ENCODE assay signal across 9 cellular contexts in the genomic region with DNA sequence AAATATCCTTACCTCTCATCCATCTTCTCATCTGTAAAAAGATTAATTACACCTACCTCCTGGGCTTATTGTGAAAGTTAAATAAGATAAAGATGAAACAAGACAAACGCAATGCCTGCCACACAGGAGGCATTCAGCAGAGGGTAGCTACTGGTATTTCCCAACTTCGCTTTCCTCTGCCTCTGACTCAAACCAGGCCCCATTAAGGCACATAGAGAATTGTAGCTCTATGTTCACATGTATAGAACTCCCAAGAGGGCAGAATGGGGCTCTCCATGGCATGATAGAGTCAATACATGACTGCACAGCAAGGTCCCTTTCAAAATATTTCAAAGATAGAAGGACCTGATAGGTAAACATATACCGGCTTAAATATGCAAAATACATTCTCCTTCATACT. TPM values are rescaled to one million over a fixed set of nuclear protein-coding genes. Genes with fewer than 3 reads are reported as not detected.
A peak's percentile ranks its signal among the peaks of the same experiment; 100 is the strongest.
DNase-seq lines count a peak whose midpoint lies in the region; ATAC-seq, FAIRE-seq and TF ChIP-seq lines count a peak whose summit lies in the region.
"Had no signal": no experiment of that assay in that cellular context is flagged by ENCODE, and none has a peak within 500 bp of the region (broad histone marks: within the 10 kb centered on the region; RNA-seq: fewer than 3 reads in every experiment).

No MANE protein-coding gene starts in this region.

- no peaks in the 10 kb centered on the region for H3K36me3 ChIP-seq in muscle layer of duodenum (ENCODE audit: control insufficient read depth in 1 of 2, insufficient read depth in 2 of 2, low read length in 2 of 2)

- TF ChIP-seq CTCF in GM12864 (IDR thresholded peaks at IDR 0.05; ENCODE audit: low read depth, low read length, missing control alignments): no peak
- TF ChIP-seq CTCF in activated CD8-positive, alpha-beta T cell treated with anti-CD3 and anti-CD28 coated beads for 36 hours (IDR thresholded peaks at IDR 0.05): no peak

- H3K4me3 ChIP-seq in GM12864 (ENCODE audit: low read depth, low read length) (peak overlapping the region; percentile 80), muscle layer of duodenum (ENCODE audit: low read depth in 1 of 2, low read length in 2 of 2) (peak overlapping the region; percentile 78 to 86)

- peak overlapping the region; percentile 82 for H3K4me3 Mint-ChIP-seq in activated CD8-positive, alpha-beta T cell treated with anti-CD3 and anti-CD28 coated beads for 36 hours

- H3K27me3 Mint-ChIP-seq in activated CD8-positive, alpha-beta T cell treated with anti-CD3 and anti-CD28 coated beads for 36 hours: no peaks in the 10 kb centered on the region

- no peaks in the 10 kb centered on the region for H3K9me3 Mint-ChIP-seq in activated CD8-positive, alpha-beta T cell treated with anti-CD3 and anti-CD28 coated beads for 36 hours

- no peaks in the 10 kb centered on the region for H3K9me3 ChIP-seq in muscle layer of duodenum (ENCODE audit: control insufficient read depth in 1 of 2, low read length in 2 of 2)

- ATAC-seq in HG02678 (IDR thresholded peaks at IDR 0.05; ENCODE audit: unreplicated experiment): peak; percentile 24
- peak; percentile 27 for ATAC-seq in activated CD8-positive, alpha-beta T cell treated with anti-CD3 and anti-CD28 coated beads for 36 hours

- H3K27ac Mint-ChIP-seq in activated CD8-positive, alpha-beta T cell treated with anti-CD3 and anti-CD28 coated beads for 36 hours: peak overlapping the region; percentile 87

- no peak for FAIRE-seq in frontal cortex (lab: Jason Lieb, UNC)

- DNase-seq in GM12864 (ENCODE audit: low read depth) (no peak), D341Med (ENCODE audit: low spot score) (no peak), H4 (ENCODE audit: low spot score) (no peak), frontal cortex (ENCODE audit: low spot score in 2 of 2) (no peak)
- DNase-seq in activated CD8-positive, alpha-beta T cell treated with anti-CD3 and anti-CD28 coated beads for 36 hours: peak; percentile 48
- no peak for DNase-seq in activated CD4-positive, CD25-positive, alpha-beta regulatory T cell treated with anti-CD3 and anti-CD28 coated beads, Interleukin-2, amount 50 U/mL, for 72 hours

- peaks cover 25 to 28% of the 10 kb centered on the region in 2 donors for H3K4me1 ChIP-seq in muscle layer of duodenum (ENCODE audit: control insufficient read depth in 1 of 2, insufficient read depth in 2 of 2, low read length in 2 of 2)

- CTCF ChIA-PET in activated CD8-positive, alpha-beta T cell treated with anti-CD3 and anti-CD28 coated beads for 36 hours (lab: Charles Lee): interaction anchor here (0.8 to 9.0 kb wide), 9 partner anchors 8 to 130 kb away, joined by 3 to 92 read pairs (median 4); no protein-coding TSS in a partner anchor

- H3K27me3 ChIP-seq in muscle layer of duodenum (ENCODE audit: low read depth, low read length): no peaks in the 10 kb centered on the region

- H3K36me3 Mint-ChIP-seq in activated CD8-positive, alpha-beta T cell treated with anti-CD3 and anti-CD28 coated beads for 36 hours (ENCODE audit: low read depth): peaks cover 13% of the 10 kb centered on the region

- peaks cover 60% of the 10 kb centered on the region for H3K4me1 Mint-ChIP-seq in activated CD8-positive, alpha-beta T cell treated with anti-CD3 and anti-CD28 coated beads for 36 hours (ENCODE audit: low read depth)

- intact Hi-C loops in activated CD8-positive, alpha-beta T cell treated with anti-CD3 and anti-CD28 coated beads for 36 hours (cut with micrococcal nuclease): loop anchor here (2.0 to 5.0 kb wide), 2 partner anchors 41 to 84 kb away; no protein-coding TSS in a partner anchor

- H3K27ac ChIP-seq in muscle layer of duodenum (ENCODE audit: low read length): peak overlapping the region; percentile 70

- POLR2A ChIA-PET in activated CD8-positive, alpha-beta T cell treated with anti-CD3 and anti-CD28 coated beads for 36 hours (lab: Charles Lee): interaction anchor here (0.6 to 2.3 kb wide), 8 partner anchors 11 to 102 kb away, joined by 3 to 19 read pairs (median 3); a partner anchor contains a TSS

RNA-seq across cellular contexts. Expression of a gene that starts 1.4 kb away (rescaled TPM):
- 10 to 100 TPM; 18.5 to 19.0 TPM for total RNA-seq in activated CD8-positive, alpha-beta T cell treated with anti-CD3 and anti-CD28 coated beads for 36 hours
- total RNA-seq in H4 (2014; rRNA removed; shearing (Covaris generic)): 19.3 and 21.3 TPM in 2 replicates
- 30.6 TPM for total RNA-seq in frontal cortex

RNA-seq across cellular contexts. Expression of a gene that starts 15.3 kb away (rescaled TPM):
- total RNA-seq in activated CD8-positive, alpha-beta T cell treated with anti-CD3 and anti-CD28 coated beads for 36 hours: 1 to 10 TPM; 4.8 to 7.0 TPM
- 0.64 and 7.1 TPM in 2 replicates for total RNA-seq in H4 (2014; rRNA removed; shearing (Covaris generic))
- total RNA-seq in frontal cortex: 198 TPM

RNA-seq across cellular contexts. Expression of a gene that starts 54.8 kb away (rescaled TPM):
- not detected for total RNA-seq in activated CD8-positive, alpha-beta T cell treated with anti-CD3 and anti-CD28 coated beads for 36 hours
- total RNA-seq in H4 (2014; rRNA removed; shearing (Covaris generic)): not detected in 2 replicates
- 37.9 TPM for total RNA-seq in frontal cortex
- total RNA-seq: HT1080 had no signal

Comparison
In these comparisons a context has a peak if more than half of its experiments do, and no peak if none do; other contexts are left out.
1. RNA of a gene that starts 15.3 kb away (total RNA-seq): 198 TPM in frontal cortex (single experiment); 4.8 to 7.0 TPM in activated CD8-positive, alpha-beta T cell treated with anti-CD3 and anti-CD28 coated beads for 36 hours and 0.64 to 7.1 TPM in H4; every median in the first group is over 10 times any median in the second.
2. RNA of a gene that starts 54.8 kb away (total RNA-seq): 37.9 TPM in frontal cortex (single experiment); not detected in activated CD8-positive, alpha-beta T cell treated with anti-CD3 and anti-CD28 coated beads for 36 hours and not detected in H4; every median in the first group is over 10 times any median in the second.